14 cellular contexts compared by ENCODE assay signal in genomic region chr6:122678841-122679240, GRCh38.
DNase-seq lines count a peak whose midpoint lies in the region; ATAC-seq and TF ChIP-seq lines count a peak whose summit lies in the region.
"Had no signal": no experiment of that assay in that cellular context is flagged by ENCODE, and none has a peak within 500 bp of the region (broad histone marks: within the 10 kb centered on the region; RNA-seq: fewer than 3 reads in every experiment).

No MANE protein-coding gene starts in this region.

- in situ Hi-C loops in mammary epithelial cell (cut with MboI; ENCODE audit: low sequenced_read_pairs in 2 of 2) = no loop called here

- H3K4me1 Mint-ChIP-seq in endodermal cell (no peaks in the 10 kb centered on the region), endothelial cell (ENCODE audit: unreplicated experiment) (peaks cover 8% of the 10 kb centered on the region)
- H3K4me1 Mint-ChIP-seq in effector memory CD8-positive, alpha-beta T cell (ENCODE audit: low read depth in 2 of 2) = no peaks in the 10 kb centered on the region
- H3K4me1 Mint-ChIP-seq: CD4-positive, CD25-positive, alpha-beta regulatory T cell; H9 had no signal

- H4K8ac ChIP-seq in mesendoderm (ENCODE audit: low read depth, low read length) = no peak overlapping the region

- CTCF ChIA-PET in mammary epithelial cell (lab: Charles Lee; ENCODE audit: low non-redundant PET) = no interaction called here

- H3K4me3 ChIP-seq in mammary epithelial cell (replicated peaks in 1 of 3; ENCODE audit: insufficient read depth in 1 of 3, low read depth in 2 of 3, low read length in 3 of 3) (no peak overlapping the region), breast epithelium (no peak overlapping the region), endodermal cell (ENCODE audit: low read length) (no peak overlapping the region), mesendoderm (ENCODE audit: low read length) (no peak overlapping the region), MM.1S (ENCODE audit: low read length) (no peak overlapping the region)
- H3K4me3 ChIP-seq: BLaER1 treated with 17β-estradiol and CSF1 and Interleukin-3, amounts not matched to agents 10 nM and 100 nM had no signal

- no peaks in the 10 kb centered on the region for H3K79me1 ChIP-seq in mesendoderm (ENCODE audit: low read length)

- no peak for ATAC-seq in effector memory CD8-positive, alpha-beta T cell (replicated peaks)

- H3K27ac ChIP-seq in mammary epithelial cell (ENCODE audit: insufficient read depth, low read depth, low read length) (no peak overlapping the region), breast epithelium (no peak overlapping the region), endodermal cell (ENCODE audit: low read depth, low read length) (no peak overlapping the region), mesendoderm (ENCODE audit: low read depth, low read length) (no peak overlapping the region), MM.1S (ENCODE audit: low read length) (no peak overlapping the region)
- H3K27ac ChIP-seq: 22Rv1 had no signal

- H2BK5ac ChIP-seq in mesendoderm (ENCODE audit: low read length) = no peak overlapping the region

- H2BK120ac ChIP-seq in mesendoderm (ENCODE audit: low read depth, low read length) = no peak overlapping the region

- H3K9me3 Mint-ChIP-seq in endodermal cell (peaks cover 9% of the 10 kb centered on the region), endothelial cell (ENCODE audit: unreplicated experiment) (no peaks in the 10 kb centered on the region)
- peaks cover 6 to 12% of the 10 kb centered on the region in 2 donors for H3K9me3 Mint-ChIP-seq in effector memory CD8-positive, alpha-beta T cell

- BruUV-seq in mammary epithelial cell (replicated peaks; lab: Mats Ljungman, UMichigan) = no TSS peak

- H3K27me3 ChIP-seq in mammary epithelial cell (ENCODE audit: insufficient read depth, low read length) (no peaks in the 10 kb centered on the region), breast epithelium (no peaks in the 10 kb centered on the region), endodermal cell (ENCODE audit: control insufficient read depth, insufficient read depth, low read length, poor library complexity, severe bottlenecking) (no peaks in the 10 kb centered on the region), mesendoderm (ENCODE audit: insufficient read depth, low read length, poor library complexity) (no peaks in the 10 kb centered on the region), MM.1S (replicated peaks; ENCODE audit: insufficient read depth, low read length) (no peaks in the 10 kb centered on the region)
- H3K27me3 ChIP-seq: BLaER1 treated with 17β-estradiol and CSF1 and Interleukin-3, amounts not matched to agents 10 nM and 100 nM had no signal

- peak overlapping the region; percentile 46 for H2AFZ ChIP-seq in mammary epithelial cell (ENCODE audit: low read depth, low read length)
- no peak overlapping the region for H2AFZ ChIP-seq in MM.1S (ENCODE audit: low read length)

- H3K4me3 Mint-ChIP-seq in endodermal cell (no peak overlapping the region), endothelial cell (ENCODE audit: unreplicated experiment) (no peak overlapping the region)
- H3K4me3 Mint-ChIP-seq in effector memory CD8-positive, alpha-beta T cell = no peak overlapping the region
- H3K4me3 Mint-ChIP-seq: CD4-positive, CD25-positive, alpha-beta regulatory T cell; H9 had no signal

- H4K5ac ChIP-seq in mesendoderm (ENCODE audit: low read length) = no peak overlapping the region

- no peak overlapping the region for H3K4me2 ChIP-seq in mammary epithelial cell (ENCODE audit: insufficient read depth, low read depth, low read length)
- no peak overlapping the region for H3K4me2 ChIP-seq in mesendoderm (ENCODE audit: low read length)
- H3K4me2 ChIP-seq in MM.1S (ENCODE audit: low read depth, low read length) = no peak overlapping the region

- H4K20me1 ChIP-seq in mammary epithelial cell (ENCODE audit: insufficient read depth, low read length) (no peaks in the 10 kb centered on the region), MM.1S (ENCODE audit: insufficient read depth, low read length) (no peaks in the 10 kb centered on the region)

- H3K36me3 Mint-ChIP-seq in endodermal cell (ENCODE audit: low read depth) = peaks cover 46% of the 10 kb centered on the region
- H3K36me3 Mint-ChIP-seq in endothelial cell (ENCODE audit: low read depth, unreplicated experiment) = peaks cover 24% of the 10 kb centered on the region
- H3K36me3 Mint-ChIP-seq in effector memory CD8-positive, alpha-beta T cell (ENCODE audit: insufficient read depth) = no peaks in the 10 kb centered on the region
- H3K36me3 Mint-ChIP-seq: CD4-positive, CD25-positive, alpha-beta regulatory T cell had no signal

- H3K9me3 ChIP-seq in mammary epithelial cell (replicated peaks; ENCODE audit: insufficient read depth, low read length) (no peaks in the 10 kb centered on the region), breast epithelium (no peaks in the 10 kb centered on the region), endodermal cell (ENCODE audit: control insufficient read depth, low read length) (peaks cover 11% of the 10 kb centered on the region), MM.1S (replicated peaks; ENCODE audit: insufficient read depth, low read length) (no peaks in the 10 kb centered on the region)

- H3K27ac Mint-ChIP-seq in endodermal cell (peak overlapping the region; percentile 3), endothelial cell (ENCODE audit: unreplicated experiment) (no peak overlapping the region)
- H3K27ac Mint-ChIP-seq in effector memory CD8-positive, alpha-beta T cell = no peak overlapping the region
- H3K27ac Mint-ChIP-seq: CD4-positive, CD25-positive, alpha-beta regulatory T cell; H9 had no signal

- H3K36me3 ChIP-seq in mammary epithelial cell (ENCODE audit: insufficient read depth, low read length) = no peaks in the 10 kb centered on the region
- no peaks in the 10 kb centered on the region for H3K36me3 ChIP-seq in breast epithelium
- H3K36me3 ChIP-seq in endodermal cell (ENCODE audit: control insufficient read depth, insufficient read depth, low read length) = peaks cover 6% of the 10 kb centered on the region
- no peaks in the 10 kb centered on the region for H3K36me3 ChIP-seq in mesendoderm (ENCODE audit: control insufficient read depth, insufficient read depth, low read length)
- no peaks in the 10 kb centered on the region for H3K36me3 ChIP-seq in MM.1S (replicated peaks; ENCODE audit: insufficient read depth, low read length)
- H3K36me3 ChIP-seq: BLaER1 treated with 17β-estradiol and CSF1 and Interleukin-3, amounts not matched to agents 10 nM and 100 nM had no signal

- H2BK15ac ChIP-seq in mesendoderm (replicated peaks; ENCODE audit: low read depth) = no peak overlapping the region

- H3K18ac ChIP-seq in mesendoderm (ENCODE audit: low read length) = no peak overlapping the region

- no peaks in the 10 kb centered on the region for H3F3A ChIP-seq in MM.1S (ENCODE audit: insufficient read depth, low read length)

- WGBS in mammary epithelial cell (ENCODE audit: low coverage, missing lambda C conversion rate) = 65% methylated on average over 3 of the region's 3 CpGs
- WGBS in endodermal cell (ENCODE audit: insufficient coverage in 1 of 2, insufficient read length in 1 of 2), 2 experiments = 84 to 93% methylated on average over 3 of the region's 3 CpGs
- no CpG with 5 or more reads among the region's 3 CpGs for WGBS in mesendoderm (ENCODE audit: extremely low coverage, insufficient coverage, low lambda C conversion rate)

- no peak overlapping the region for H3K9ac ChIP-seq in mammary epithelial cell (ENCODE audit: insufficient read depth, low read length)
- H3K9ac ChIP-seq in endodermal cell (ENCODE audit: extremely low read depth, low read length, poor library complexity, severe bottlenecking) = no peak overlapping the region
- no peak overlapping the region for H3K9ac ChIP-seq in mesendoderm (ENCODE audit: low read length)
- H3K9ac ChIP-seq in MM.1S (ENCODE audit: low read length) = no peak overlapping the region
- H3K9ac ChIP-seq: BLaER1 treated with 17β-estradiol and CSF1 and Interleukin-3, amounts not matched to agents 10 nM and 100 nM had no signal

- H3K4me1 ChIP-seq in mammary epithelial cell (ENCODE audit: insufficient read depth, low read length) (peaks cover 1% of the 10 kb centered on the region), breast epithelium (no peaks in the 10 kb centered on the region), endodermal cell (ENCODE audit: control insufficient read depth, insufficient read depth, low read length) (no peaks in the 10 kb centered on the region), mesendoderm (ENCODE audit: control insufficient read depth, low read depth, low read length) (no peaks in the 10 kb centered on the region), MM.1S (ENCODE audit: low read length) (no peaks in the 10 kb centered on the region)

- intact Hi-C loops in mammary epithelial cell (cut with micrococcal nuclease) (no loop called here), breast epithelium (cut with DNase I; ENCODE audit: low total_unique reads) (no loop called here)

- TF ChIP-seq POLR2A in breast epithelium (IDR thresholded peaks at IDR 0.05) = no peak

- no peaks in the 10 kb centered on the region for H3K79me2 ChIP-seq in mammary epithelial cell (ENCODE audit: insufficient read depth, low read length)
- no peaks in the 10 kb centered on the region for H3K79me2 ChIP-seq in mesendoderm (ENCODE audit: control insufficient read depth, insufficient read depth, low read length)
- no peaks in the 10 kb centered on the region for H3K79me2 ChIP-seq in MM.1S (ENCODE audit: low read length)

- H3K4ac ChIP-seq in mesendoderm (ENCODE audit: low read depth, low read length) = no peak overlapping the region

- DNase-seq in mammary epithelial cell (no peak), breast epithelium (ENCODE audit: low spot score in 2 of 2) (no peak), endodermal cell (no peak), mesendoderm (peak; percentile 14), endothelial cell (ENCODE audit: low spot score) (no peak), MM.1S (no peak)
- no peak for DNase-seq in effector memory CD8-positive, alpha-beta T cell
- DNase-seq: CD4-positive, CD25-positive, alpha-beta regulatory T cell; DMS53; GOT3; H9; IMR-90 had no signal

- H3K27me3 Mint-ChIP-seq in endodermal cell (ENCODE audit: insufficient read depth) (no peaks in the 10 kb centered on the region), endothelial cell (ENCODE audit: unreplicated experiment) (no peaks in the 10 kb centered on the region)
- no peaks in the 10 kb centered on the region for H3K27me3 Mint-ChIP-seq in effector memory CD8-positive, alpha-beta T cell
- H3K27me3 Mint-ChIP-seq: CD4-positive, CD25-positive, alpha-beta regulatory T cell had no signal

- H2AK5ac ChIP-seq in mesendoderm (ENCODE audit: low read length) = no peak overlapping the region

- dilution Hi-C loops in mammary epithelial cell (cut with HindIII; ENCODE audit: low sequenced_read_pairs) = no loop called here

- H3K9me2 ChIP-seq in MM.1S (replicated peaks; ENCODE audit: insufficient read depth, low read length) = no peaks in the 10 kb centered on the region

- no peak for TF ChIP-seq CTCF in mammary epithelial cell (conservative IDR thresholded peaks at IDR 0.05 in 1 of 2, IDR thresholded peaks at IDR 0.05 in 1 of 2; ENCODE audit: extremely low read depth in 1 of 2, insufficient read depth in 1 of 2, low read depth in 1 of 2, low read length in 2 of 2)
- TF ChIP-seq CTCF in breast epithelium (IDR thresholded peaks at IDR 0.05) = no peak
- no peak for TF ChIP-seq CTCF in endodermal cell (conservative IDR thresholded peaks at IDR 0.05)
- no peak for TF ChIP-seq CTCF in endothelial cell (IDR thresholded peaks at IDR 0.05; ENCODE audit: unreplicated experiment)
- no peak for TF ChIP-seq CTCF in MM.1S (IDR thresholded peaks at IDR 0.05; ENCODE audit: low read length)

- H3K23ac ChIP-seq in mesendoderm (ENCODE audit: low read length) = no peak overlapping the region

- no peak overlapping the region for H3K56ac ChIP-seq in mesendoderm (ENCODE audit: low read length)
